In the genomic region with DNA sequence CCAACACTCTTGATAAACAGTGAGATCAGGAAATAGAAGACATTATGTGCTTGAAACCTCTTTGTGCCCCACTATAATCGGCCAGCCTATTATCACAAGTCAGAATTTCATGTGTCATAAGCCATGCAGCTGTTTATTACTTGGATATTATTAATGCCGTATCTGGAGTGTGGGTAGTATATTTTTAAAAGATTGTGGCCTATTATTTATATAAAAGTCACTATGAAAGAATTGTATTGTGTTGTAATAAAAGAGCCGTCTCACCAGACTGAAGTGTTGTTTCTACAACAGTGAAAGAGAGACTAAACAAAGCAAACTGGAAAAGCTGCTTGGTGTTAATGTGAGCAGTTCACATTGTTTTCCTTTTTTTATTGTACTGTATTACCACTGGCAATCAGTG, we compare ENCODE assay signal across 23 cellular contexts.
A peak's percentile ranks its signal among the peaks of the same experiment; 100 is the strongest.
DNase-seq lines count a peak whose midpoint lies in the region; FAIRE-seq and TF ChIP-seq lines count a peak whose summit lies in the region.
"Had no signal": no experiment of that assay in that cellular context is flagged by ENCODE, and none has a peak within 500 bp of the region (broad histone marks: within the 10 kb centered on the region; RNA-seq: fewer than 3 reads in every experiment).

No MANE protein-coding gene starts in this region.

- H3K9ac ChIP-seq in neuronal stem cell (ENCODE audit: low read depth, low read length, poor library complexity), result no peak overlapping the region

- no peak overlapping the region for H4K91ac ChIP-seq in neuronal stem cell (ENCODE audit: low read depth, low read length, poor library complexity)

- no peaks in the 10 kb centered on the region for H3K9me3 ChIP-seq in osteoblast (ENCODE audit: low read depth, low read length)
- no peaks in the 10 kb centered on the region for H3K9me3 ChIP-seq in neuronal stem cell (replicated peaks in 1 of 2; ENCODE audit: control insufficient read depth in 2 of 2, insufficient read depth in 1 of 2, low read depth in 1 of 2, low read length in 2 of 2)
- H3K9me3 ChIP-seq: adrenal gland, gastrocnemius medialis, suprapubic skin had no signal

- no peak for TF ChIP-seq CTCF in osteoblast (IDR thresholded peaks at IDR 0.05; ENCODE audit: extremely low read depth, low read depth, low read length)

- H3K36me3 ChIP-seq in osteoblast (ENCODE audit: insufficient read depth, low read length), result no peaks in the 10 kb centered on the region
- no peaks in the 10 kb centered on the region for H3K36me3 ChIP-seq in neuronal stem cell (replicated peaks in 1 of 2; ENCODE audit: control insufficient read depth in 2 of 2, insufficient read depth in 2 of 2, low read length in 2 of 2)
- H3K36me3 ChIP-seq: adrenal gland, gastrocnemius medialis, suprapubic skin had no signal

- no peak overlapping the region for H2BK15ac ChIP-seq in neuronal stem cell (ENCODE audit: low read length)

- H3K4me3 ChIP-seq in osteoblast (ENCODE audit: insufficient read depth, low read length) (no peak overlapping the region), neuronal stem cell (ENCODE audit: low read length in 2 of 2) (no peak overlapping the region)
- H3K4me3 ChIP-seq: adrenal gland, gastrocnemius medialis, lung, suprapubic skin had no signal

- H4K20me1 ChIP-seq in osteoblast (ENCODE audit: insufficient read depth, low read length), result no peaks in the 10 kb centered on the region

- H3K4ac ChIP-seq in neuronal stem cell (ENCODE audit: low read length), result no peak overlapping the region

- no peak overlapping the region for H3K18ac ChIP-seq in neuronal stem cell (ENCODE audit: low read length)

- H4K8ac ChIP-seq in neuronal stem cell (ENCODE audit: low read depth, low read length), result no peak overlapping the region

- H2AK5ac ChIP-seq in neuronal stem cell (ENCODE audit: low read depth, low read length), result no peak overlapping the region

- no peak overlapping the region for H3K23ac ChIP-seq in neuronal stem cell (ENCODE audit: low read depth, low read length, poor library complexity)

- H3K79me1 ChIP-seq in neuronal stem cell (ENCODE audit: low read depth, low read length), result no peaks in the 10 kb centered on the region

- no peak for FAIRE-seq in GM19239 (lab: Jason Lieb, UNC)
- FAIRE-seq: bronchial epithelial cell, keratinocyte, urothelium cell line had no signal

- no peak overlapping the region for H2BK120ac ChIP-seq in neuronal stem cell (ENCODE audit: low read depth, low read length)

- WGBS in neuronal stem cell (ENCODE audit: extremely low coverage in 2 of 2, insufficient read length in 2 of 2, insufficient replicate concordance in 1 of 2), 2 donors, result no CpG with 5 or more reads among the region's 3 CpGs

- H3K79me2 ChIP-seq in osteoblast (ENCODE audit: insufficient read depth, low read length), result no peaks in the 10 kb centered on the region

- H2BK12ac ChIP-seq in neuronal stem cell (ENCODE audit: low read length), result no peak overlapping the region

- H2AFZ ChIP-seq in osteoblast (ENCODE audit: low read length) (no peak overlapping the region), neuronal stem cell (ENCODE audit: low read length) (no peak overlapping the region)

- DNase-seq in LHCN-M2 (ENCODE audit: low read depth) (peak; percentile 72), NCI-H2029 treated with DMSO at 0.1 percent for 48 hours (lab: John Stamatoyannopoulos, UW) (peak; percentile 19), NCI-H774 (lab: John Stamatoyannopoulos, UW) (peak; percentile 34), osteoblast (ENCODE audit: insufficient read length, low spot score, missing footprints) (peak; percentile 13), neuronal stem cell (ENCODE audit: low spot score) (no peak), dedifferentiated amniotic fluid mesenchymal stem cell (ENCODE audit: extremely low spot score) (no peak), NCI-H187 (lab: John Stamatoyannopoulos, UW) (no peak), GM19239 (ENCODE audit: insufficient read length, low spot score) (no peak)
- DNase-seq: activated CD8-positive, alpha-beta T cell treated with anti-CD3 and anti-CD28 coated beads for 36 hours; activated T-cell treated with anti-CD3 and anti-CD28 coated beads, Interleukin-2, amount 50 U/mL, for 1 hour; adrenal gland; CD8-positive, alpha-beta memory T cell; gastrocnemius medialis; naive B cell; NCI-H2171; NK-92 treated with Interleukin-12 subunit alpha and Interleukin-12 subunit beta, amount 100 ng/mL, for 24 hours; right cardiac atrium; T-helper 9 cell had no signal

- H3K4me1 ChIP-seq in osteoblast (ENCODE audit: insufficient read depth, low read length) (no peaks in the 10 kb centered on the region), neuronal stem cell (ENCODE audit: control insufficient read depth in 2 of 2, insufficient read depth in 1 of 2, low read depth in 1 of 2, low read length in 2 of 2) (no peaks in the 10 kb centered on the region)
- H3K4me1 ChIP-seq: adrenal gland, gastrocnemius medialis, suprapubic skin had no signal

- H3K27ac ChIP-seq in osteoblast (ENCODE audit: low read depth, low read length) (no peak overlapping the region), neuronal stem cell (replicated peaks; ENCODE audit: low read length) (no peak overlapping the region)
- H3K27ac ChIP-seq: adrenal gland, gastrocnemius medialis, suprapubic skin had no signal

- H3K27me3 ChIP-seq in osteoblast (ENCODE audit: insufficient read depth, low read length) (no peaks in the 10 kb centered on the region), neuronal stem cell (ENCODE audit: control insufficient read depth in 3 of 3, insufficient read depth in 3 of 3, low read depth in 1 of 3, low read length in 3 of 3) (no peaks in the 10 kb centered on the region)
- H3K27me3 ChIP-seq: adrenal gland, gastrocnemius medialis, suprapubic skin had no signal

- H3K4me2 ChIP-seq in osteoblast (ENCODE audit: insufficient read depth, low read length) (no peak overlapping the region), neuronal stem cell (ENCODE audit: insufficient read depth, low read length, poor library complexity, severe bottlenecking) (no peak overlapping the region)

- no peak overlapping the region for H3K14ac ChIP-seq in neuronal stem cell (ENCODE audit: low read length)

- H2BK5ac ChIP-seq in neuronal stem cell (ENCODE audit: low read length), result no peak overlapping the region

Comparison
In these comparisons a context has a peak if more than half of its experiments do, and no peak if none do; other contexts are left out.
1. DNase-seq: peak in LHCN-M2 (single experiment), NCI-H2029 treated with DMSO at 0.1 percent for 48 hours (single experiment), NCI-H774 (single experiment) and osteoblast (single experiment); none in neuronal stem cell (single experiment), dedifferentiated amniotic fluid mesenchymal stem cell (single experiment), NCI-H187 (0 of 2) and GM19239 (single experiment).